Comparison of ENCODE assay signal across 1 cellular context in the genomic region with DNA sequence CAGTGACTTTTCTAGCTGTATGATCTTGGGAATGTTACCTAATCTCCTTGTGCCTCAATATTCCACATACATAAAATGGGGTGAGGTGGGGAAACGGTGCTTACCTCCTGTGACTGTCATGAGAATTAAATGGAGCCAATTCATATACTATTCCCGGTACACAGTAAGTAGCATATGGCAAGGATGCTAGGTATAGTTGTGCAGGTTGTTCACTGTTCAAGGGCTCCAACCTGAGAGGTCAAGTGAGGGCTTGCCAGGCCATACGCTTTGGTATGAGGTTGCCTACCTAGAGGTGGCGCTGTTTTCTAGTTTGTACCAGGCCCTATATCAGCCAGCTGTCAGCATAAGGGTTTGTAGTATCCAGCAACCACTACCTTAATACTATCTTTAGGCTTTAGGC.
TF ChIP-seq lines count a peak whose summit lies in the region.

No MANE protein-coding gene starts in this region.

TF ChIP-seq in GM12878, 131 proteins besides CTCF, POLR2A, EP300 and RAD21 (continued from another document):
- TF ChIP-seq, protein P1, sequence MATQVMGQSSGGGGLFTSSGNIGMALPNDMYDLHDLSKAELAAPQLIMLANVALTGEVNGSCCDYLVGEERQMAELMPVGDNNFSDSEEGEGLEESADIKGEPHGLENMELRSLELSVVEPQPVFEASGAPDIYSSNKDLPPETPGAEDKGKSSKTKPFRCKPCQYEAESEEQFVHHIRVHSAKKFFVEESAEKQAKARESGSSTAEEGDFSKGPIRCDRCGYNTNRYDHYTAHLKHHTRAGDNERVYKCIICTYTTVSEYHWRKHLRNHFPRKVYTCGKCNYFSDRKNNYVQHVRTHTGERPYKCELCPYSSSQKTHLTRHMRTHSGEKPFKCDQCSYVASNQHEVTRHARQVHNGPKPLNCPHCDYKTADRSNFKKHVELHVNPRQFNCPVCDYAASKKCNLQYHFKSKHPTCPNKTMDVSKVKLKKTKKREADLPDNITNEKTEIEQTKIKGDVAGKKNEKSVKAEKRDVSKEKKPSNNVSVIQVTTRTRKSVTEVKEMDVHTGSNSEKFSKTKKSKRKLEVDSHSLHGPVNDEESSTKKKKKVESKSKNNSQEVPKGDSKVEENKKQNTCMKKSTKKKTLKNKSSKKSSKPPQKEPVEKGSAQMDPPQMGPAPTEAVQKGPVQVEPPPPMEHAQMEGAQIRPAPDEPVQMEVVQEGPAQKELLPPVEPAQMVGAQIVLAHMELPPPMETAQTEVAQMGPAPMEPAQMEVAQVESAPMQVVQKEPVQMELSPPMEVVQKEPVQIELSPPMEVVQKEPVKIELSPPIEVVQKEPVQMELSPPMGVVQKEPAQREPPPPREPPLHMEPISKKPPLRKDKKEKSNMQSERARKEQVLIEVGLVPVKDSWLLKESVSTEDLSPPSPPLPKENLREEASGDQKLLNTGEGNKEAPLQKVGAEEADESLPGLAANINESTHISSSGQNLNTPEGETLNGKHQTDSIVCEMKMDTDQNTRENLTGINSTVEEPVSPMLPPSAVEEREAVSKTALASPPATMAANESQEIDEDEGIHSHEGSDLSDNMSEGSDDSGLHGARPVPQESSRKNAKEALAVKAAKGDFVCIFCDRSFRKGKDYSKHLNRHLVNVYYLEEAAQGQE (IDR thresholded peaks at IDR 0.05; ENCODE audit: low read depth, low read length): no peak
- TF ChIP-seq TARDBP (IDR thresholded peaks at IDR 0.05; ENCODE audit: borderline replicate concordance): no peak
- peak; percentile 43; the same call in 1 of the 2 replicates for TF ChIP-seq LARP7 (IDR thresholded peaks at IDR 0.05)
- TF ChIP-seq GABPA (IDR thresholded peaks at IDR 0.05; ENCODE audit: low read depth): no peak
- TF ChIP-seq NR2C2 (IDR thresholded peaks at IDR 0.05; ENCODE audit: borderline replicate concordance, control insufficient read depth, insufficient read length, low read depth): no peak
- TF ChIP-seq RBBP5 (conservative IDR thresholded peaks at IDR 0.05): no peak
- TF ChIP-seq SREBF1 (IDR thresholded peaks at IDR 0.05; ENCODE audit: low read length): no peak
- 0 out of 2 replicates have a peak, but pooled peaks have one; percentile 51 for TF ChIP-seq IKZF1 (conservative IDR thresholded peaks at IDR 0.05)
- no peak for TF ChIP-seq SUZ12 (IDR thresholded peaks at IDR 0.05; ENCODE audit: unreplicated experiment)
- TF ChIP-seq, protein P2, sequence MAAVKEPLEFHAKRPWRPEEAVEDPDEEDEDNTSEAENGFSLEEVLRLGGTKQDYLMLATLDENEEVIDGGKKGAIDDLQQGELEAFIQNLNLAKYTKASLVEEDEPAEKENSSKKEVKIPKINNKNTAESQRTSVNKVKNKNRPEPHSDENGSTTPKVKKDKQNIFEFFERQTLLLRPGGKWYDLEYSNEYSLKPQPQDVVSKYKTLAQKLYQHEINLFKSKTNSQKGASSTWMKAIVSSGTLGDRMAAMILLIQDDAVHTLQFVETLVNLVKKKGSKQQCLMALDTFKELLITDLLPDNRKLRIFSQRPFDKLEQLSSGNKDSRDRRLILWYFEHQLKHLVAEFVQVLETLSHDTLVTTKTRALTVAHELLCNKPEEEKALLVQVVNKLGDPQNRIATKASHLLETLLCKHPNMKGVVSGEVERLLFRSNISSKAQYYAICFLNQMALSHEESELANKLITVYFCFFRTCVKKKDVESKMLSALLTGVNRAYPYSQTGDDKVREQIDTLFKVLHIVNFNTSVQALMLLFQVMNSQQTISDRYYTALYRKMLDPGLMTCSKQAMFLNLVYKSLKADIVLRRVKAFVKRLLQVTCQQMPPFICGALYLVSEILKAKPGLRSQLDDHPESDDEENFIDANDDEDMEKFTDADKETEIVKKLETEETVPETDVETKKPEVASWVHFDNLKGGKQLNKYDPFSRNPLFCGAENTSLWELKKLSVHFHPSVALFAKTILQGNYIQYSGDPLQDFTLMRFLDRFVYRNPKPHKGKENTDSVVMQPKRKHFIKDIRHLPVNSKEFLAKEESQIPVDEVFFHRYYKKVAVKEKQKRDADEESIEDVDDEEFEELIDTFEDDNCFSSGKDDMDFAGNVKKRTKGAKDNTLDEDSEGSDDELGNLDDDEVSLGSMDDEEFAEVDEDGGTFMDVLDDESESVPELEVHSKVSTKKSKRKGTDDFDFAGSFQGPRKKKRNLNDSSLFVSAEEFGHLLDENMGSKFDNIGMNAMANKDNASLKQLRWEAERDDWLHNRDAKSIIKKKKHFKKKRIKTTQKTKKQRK (IDR thresholded peaks at IDR 0.05; ENCODE audit: low read depth, low read length): 0 out of 2 replicates have a peak, but pooled peaks have one; percentile 24
- no peak for TF ChIP-seq EZH2 (IDR thresholded peaks at IDR 0.05; ENCODE audit: borderline replicate concordance, control insufficient read depth, low read depth, low read length)
- TF ChIP-seq, protein P3, sequence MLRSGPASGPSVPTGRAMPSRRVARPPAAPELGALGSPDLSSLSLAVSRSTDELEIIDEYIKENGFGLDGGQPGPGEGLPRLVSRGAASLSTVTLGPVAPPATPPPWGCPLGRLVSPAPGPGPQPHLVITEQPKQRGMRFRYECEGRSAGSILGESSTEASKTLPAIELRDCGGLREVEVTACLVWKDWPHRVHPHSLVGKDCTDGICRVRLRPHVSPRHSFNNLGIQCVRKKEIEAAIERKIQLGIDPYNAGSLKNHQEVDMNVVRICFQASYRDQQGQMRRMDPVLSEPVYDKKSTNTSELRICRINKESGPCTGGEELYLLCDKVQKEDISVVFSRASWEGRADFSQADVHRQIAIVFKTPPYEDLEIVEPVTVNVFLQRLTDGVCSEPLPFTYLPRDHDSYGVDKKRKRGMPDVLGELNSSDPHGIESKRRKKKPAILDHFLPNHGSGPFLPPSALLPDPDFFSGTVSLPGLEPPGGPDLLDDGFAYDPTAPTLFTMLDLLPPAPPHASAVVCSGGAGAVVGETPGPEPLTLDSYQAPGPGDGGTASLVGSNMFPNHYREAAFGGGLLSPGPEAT (IDR thresholded peaks at IDR 0.05; ENCODE audit: low read depth): no peak
- no peak for TF ChIP-seq SUPT20H (IDR thresholded peaks at IDR 0.05; ENCODE audit: borderline replicate concordance, control insufficient read depth, low read depth, low read length)
- TF ChIP-seq SMARCA5 (IDR thresholded peaks at IDR 0.05): peak; percentile 100
- no peak for TF ChIP-seq MTA3 (IDR thresholded peaks at IDR 0.05; ENCODE audit: borderline replicate concordance, low read length)
- TF ChIP-seq SPI1 (IDR thresholded peaks at IDR 0.05; ENCODE audit: borderline replicate concordance, insufficient read depth, low read depth, low read length): no peak
- no peak for TF ChIP-seq ZSCAN29 (IDR thresholded peaks at IDR 0.05)
- TF ChIP-seq WRNIP1 (IDR thresholded peaks at IDR 0.05; ENCODE audit: borderline replicate concordance, low read depth, low read length): peak; percentile 81; the same call in 1 of the 2 replicates
- no peak for TF ChIP-seq ESRRA (IDR thresholded peaks at IDR 0.05; ENCODE audit: low read length)
- no peak for TF ChIP-seq NFIC (IDR thresholded peaks at IDR 0.05; ENCODE audit: low read depth, low read length)
- no peak; the same call in 1 of the 2 replicates for TF ChIP-seq RCOR1 (conservative IDR thresholded peaks at IDR 0.05; ENCODE audit: low read depth, low read length)
- TF ChIP-seq, protein P4, sequence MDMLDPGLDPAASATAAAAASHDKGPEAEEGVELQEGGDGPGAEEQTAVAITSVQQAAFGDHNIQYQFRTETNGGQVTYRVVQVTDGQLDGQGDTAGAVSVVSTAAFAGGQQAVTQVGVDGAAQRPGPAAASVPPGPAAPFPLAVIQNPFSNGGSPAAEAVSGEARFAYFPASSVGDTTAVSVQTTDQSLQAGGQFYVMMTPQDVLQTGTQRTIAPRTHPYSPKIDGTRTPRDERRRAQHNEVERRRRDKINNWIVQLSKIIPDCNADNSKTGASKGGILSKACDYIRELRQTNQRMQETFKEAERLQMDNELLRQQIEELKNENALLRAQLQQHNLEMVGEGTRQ (IDR thresholded peaks at IDR 0.05; ENCODE audit: borderline replicate concordance, low read depth, low read length): no peak
- TF ChIP-seq NFXL1 (IDR thresholded peaks at IDR 0.05; ENCODE audit: borderline replicate concordance): no peak
- TF ChIP-seq POLR2AphosphoS5 (IDR thresholded peaks at IDR 0.05; ENCODE audit: low read length): no peak
- no peak for TF ChIP-seq FOS (IDR thresholded peaks at IDR 0.05; ENCODE audit: borderline replicate concordance, extremely low read depth, insufficient read length)
- no peak for TF ChIP-seq CBX5 (IDR thresholded peaks at IDR 0.05; ENCODE audit: low read depth)
- TF ChIP-seq SIX5 (IDR thresholded peaks at IDR 0.05; ENCODE audit: low read depth, low read length, severe bottlenecking): no peak
- TF ChIP-seq BCL11A (IDR thresholded peaks at IDR 0.05; ENCODE audit: low read depth, low read length): no peak
- TF ChIP-seq NFYA (IDR thresholded peaks at IDR 0.05; ENCODE audit: borderline replicate concordance, low read depth, low read length): no peak
- no peak for TF ChIP-seq KAT2A (conservative IDR thresholded peaks at IDR 0.05; ENCODE audit: control insufficient read depth, low read depth, low read length)
- no peak for TF ChIP-seq RAD51 (IDR thresholded peaks at IDR 0.05)
- peak in 1 of 2 experiments; percentile 41; a peak in 2 of 4 replicates for TF ChIP-seq ETV6 (conservative IDR thresholded peaks at IDR 0.05 in 1 of 2, IDR thresholded peaks at IDR 0.05 in 1 of 2; ENCODE audit: borderline replicate concordance in 1 of 2, low read depth in 1 of 2)
- TF ChIP-seq ATF7 (IDR thresholded peaks at IDR 0.05; ENCODE audit: low read depth): no peak
- TF ChIP-seq RUNX3 (IDR thresholded peaks at IDR 0.05; ENCODE audit: low read length): peak; percentile 53; the same call in 1 of the 2 replicates
